ENCODE assay signal across 8 cellular contexts in genomic region chr2:117470311-117471095, GRCh38.
A peak's percentile ranks its signal among the peaks of the same experiment; 100 is the strongest.
DNase-seq lines count a peak whose midpoint lies in the region; ATAC-seq and TF ChIP-seq lines count a peak whose summit lies in the region.

No MANE protein-coding gene starts in this region.

- POLR2A ChIA-PET in Panc1 (lab: Charles Lee): no interaction called here

- H3K27me3 ChIP-seq in Panc1 (ENCODE audit: control insufficient read depth, insufficient read depth, low read length) (no peaks in the 10 kb centered on the region), foreskin keratinocyte (no peaks in the 10 kb centered on the region)

- intact Hi-C loops in Panc1 (cut with micrococcal nuclease; ENCODE audit: unreplicated experiment) (loop anchor here (5.0 kb wide), 2 partner anchors 302 to 317 kb away; no protein-coding TSS in a partner anchor), posterior vena cava (cut with DNase I) (no loop called here)

- in situ Hi-C loops in Panc1 (cut with HindIII; ENCODE audit: low pct_unique_long_range_greater_than_20kb, low sequenced_read_pairs): no loop called here

- H3K27ac ChIP-seq in Panc1 (ENCODE audit: low read length) (no peak overlapping the region), foreskin keratinocyte (no peak overlapping the region)

- H3K4me3 ChIP-seq in Panc1 (ENCODE audit: low read depth in 2 of 2, low read length in 2 of 2): no peak overlapping the region

- peak; percentile 31 for DNase-seq in stimulated activated CD4-positive, alpha-beta T cell treated with anti-CD3 and anti-CD28 coated beads, Interleukin-15, amount 100 ng/mL, for 24 hours
- no peak for DNase-seq in stimulated activated CD4-positive, alpha-beta T cell treated with anti-CD3 and anti-CD28 coated beads, Interleukin-4, amount 100 ng/mL, for 1 hour
- DNase-seq in Panc1 (ENCODE audit: low read depth, low spot score) (peak; percentile 17), foreskin keratinocyte (no peak), posterior vena cava (ENCODE audit: low spot score) (no peak), NCI-H2107 treated with DMSO at 0.1 percent for 48 hours (lab: John Stamatoyannopoulos, UW; ENCODE audit: unreplicated experiment) (no peak)
- DNase-seq in stimulated activated naive CD8-positive, alpha-beta T cell treated with anti-CD3 and anti-CD28 coated beads, Interleukin-15, Interleukin-2, amounts not matched to agents 100 U/mL and 50 U/mL, for 24 hours: peak; percentile 18

- BruUV-seq in Panc1 (replicated peaks; lab: Mats Ljungman, UMichigan): no TSS peak

- no peaks in the 10 kb centered on the region for H3K9me3 ChIP-seq in Panc1 (ENCODE audit: control insufficient read depth, insufficient read depth, low read depth, low read length)

- no peaks in the 10 kb centered on the region for H3K36me3 ChIP-seq in Panc1 (ENCODE audit: control insufficient read depth, insufficient read depth, low read length)

- peak; percentile 54 for TF ChIP-seq CTCF in Panc1 (IDR thresholded peaks at IDR 0.05)
- peak; percentile 27 for TF ChIP-seq CTCF in foreskin keratinocyte (conservative IDR thresholded peaks at IDR 0.05)

- CTCF ChIA-PET in Panc1 (lab: Charles Lee): interaction anchor here (0.6 kb wide), 2 partner anchors 386 to 535 kb away, joined by 4 read pairs; no protein-coding TSS in a partner anchor

- peak; percentile 70 for ATAC-seq in HG03565 (IDR thresholded peaks at IDR 0.05; ENCODE audit: unreplicated experiment)
- ATAC-seq in Panc1: no peak
- no peak for ATAC-seq in foreskin keratinocyte
- ATAC-seq in stimulated activated naive CD8-positive, alpha-beta T cell treated with anti-CD3 and anti-CD28 coated beads, Interleukin-15, Interleukin-2, amounts not matched to agents 100 U/mL and 50 U/mL, for 24 hours: no peak

- H3K4me1 ChIP-seq in Panc1 (ENCODE audit: control insufficient read depth, insufficient read depth, low read length) (no peaks in the 10 kb centered on the region), foreskin keratinocyte (no peaks in the 10 kb centered on the region)

Comparison
In these comparisons a context has a peak if more than half of its experiments do, and no peak if none do; other contexts are left out.
1. DNase-seq: peak in stimulated activated CD4-positive, alpha-beta T cell treated with anti-CD3 and anti-CD28 coated beads, Interleukin-15, amount 100 ng/mL, for 24 hours (single experiment), Panc1 (single experiment) and stimulated activated naive CD8-positive, alpha-beta T cell treated with anti-CD3 and anti-CD28 coated beads, Interleukin-15, Interleukin-2, amounts not matched to agents 100 U/mL and 50 U/mL, for 24 hours (single experiment); none in stimulated activated CD4-positive, alpha-beta T cell treated with anti-CD3 and anti-CD28 coated beads, Interleukin-4, amount 100 ng/mL, for 1 hour (single experiment), foreskin keratinocyte (0 of 2), posterior vena cava (single experiment) and NCI-H2107 treated with DMSO at 0.1 percent for 48 hours (single experiment).